Comparison of ENCODE assay signal across 8 cellular contexts in the genomic region with DNA sequence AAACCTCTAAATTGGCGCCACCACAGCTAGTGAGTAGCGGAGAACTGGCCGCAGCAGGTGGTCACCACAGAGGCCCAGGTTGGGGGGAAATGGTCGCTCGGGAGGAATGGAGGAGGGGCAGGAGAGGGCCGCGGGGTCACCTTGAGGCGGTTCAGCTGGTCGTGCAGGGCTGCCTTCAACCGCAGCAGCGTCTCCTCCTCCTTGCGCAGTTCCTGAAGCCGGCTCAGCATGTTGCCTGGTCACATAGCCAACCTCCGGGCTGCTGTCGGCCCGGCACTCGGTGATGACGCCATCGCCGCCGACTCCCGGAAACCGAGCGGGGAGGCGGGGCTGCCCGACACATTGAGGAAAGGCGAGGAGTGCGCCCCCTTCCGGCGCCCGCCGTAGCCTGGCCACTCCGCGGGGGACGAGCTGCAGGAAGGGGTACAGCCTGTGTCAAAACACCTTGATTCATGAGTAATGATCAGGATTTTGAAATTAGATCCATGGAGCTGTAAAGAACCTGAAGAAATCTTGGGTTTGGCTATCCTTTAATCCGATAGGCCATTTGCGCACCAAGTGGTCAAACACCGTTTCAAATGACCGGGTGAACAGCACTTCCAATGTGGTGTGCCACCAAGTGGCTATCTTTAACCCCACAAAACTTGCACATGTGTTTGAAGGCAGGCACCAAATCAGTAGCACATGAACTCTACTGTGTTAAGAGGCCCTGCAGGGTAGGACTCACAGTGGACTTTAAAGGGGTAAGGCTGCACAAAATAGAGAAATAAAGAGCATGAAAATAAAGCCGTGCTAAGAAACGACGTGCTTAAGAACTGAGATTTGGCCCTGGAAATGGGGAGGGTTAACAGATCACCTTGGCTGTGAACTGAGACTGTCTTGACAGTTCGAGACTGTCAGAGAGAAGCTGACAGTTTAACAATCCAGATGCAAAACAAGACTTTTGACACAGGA. TPM values are rescaled to one million over a fixed set of nuclear protein-coding genes. Genes with fewer than 3 reads are reported as not detected.
A peak's percentile ranks its signal among the peaks of the same experiment; 100 is the strongest.
DNase-seq lines count a peak whose midpoint lies in the region; ATAC-seq, FAIRE-seq and TF ChIP-seq lines count a peak whose summit lies in the region.

A gene with protein sequence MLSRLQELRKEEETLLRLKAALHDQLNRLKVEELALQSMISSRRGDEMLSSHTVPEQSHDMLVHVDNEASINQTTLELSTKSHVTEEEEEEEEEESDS (minus strand): TSS at position 261 of the 954 bp plus-strand sequence. CDS start 31 bp downstream, at position 230.

- H3K27me3 ChIP-seq in prostate gland (replicated peaks; ENCODE audit: insufficient read depth) = no peaks in the 10 kb centered on the region

- TF ChIP-seq POLR2A in GM12891 (IDR thresholded peaks at IDR 0.05; ENCODE audit: low read depth, low read length) = peak; percentile 73
- peak; percentile 68 for TF ChIP-seq POLR2A in prostate gland (IDR thresholded peaks at IDR 0.05)

- FAIRE-seq in GM12891 (lab: Jason Lieb, UNC) = peak; percentile 95

- DNase-seq in GM12891 (ENCODE audit: insufficient read length, low spot score) (peak; percentile 75), NCI-H1436 treated with DMSO at 0.1 percent for 48 hours (lab: John Stamatoyannopoulos, UW) (peak; percentile 33), amniotic epithelial cell (ENCODE audit: low read depth) (peak; percentile 89), left cardiac atrium (peak; percentile 98), prostate gland (ENCODE audit: low spot score) (peak; percentile 95)

- WGBS in prostate gland = 8% methylated on average over 43 of the region's 43 CpGs
- WGBS in urinary bladder = 7% methylated on average over 43 of the region's 43 CpGs

- intact Hi-C loops in T-helper 1 cell treated with Interleukin-12 subunit alpha and Interleukin-12 subunit beta and Interleukin-4 antibody, amounts not matched to agents 30 ng/mL and 1 ng/mL, for 36 hours (cut with micrococcal nuclease) = loop anchor here (1.0 to 10.0 kb wide), 9 partner anchors 8 to 1363 kb away; a partner anchor contains a TSS
- intact Hi-C loops in left cardiac atrium (cut with DNase I) = loop anchor here in 1 of 2 donors (10.0 kb wide), 1 partner anchor 113 kb away; a partner anchor contains a TSS
- intact Hi-C loops in prostate gland (cut with DNase I) = loop anchor here (1.0 kb wide), 1 partner anchor 110 kb away; no protein-coding TSS in a partner anchor

- H3K9me3 ChIP-seq in prostate gland = no peaks in the 10 kb centered on the region

- H3K4me1 ChIP-seq in prostate gland (replicated peaks) (peaks cover 5% of the 10 kb centered on the region), urinary bladder (ENCODE audit: insufficient read depth) (no peaks in the 10 kb centered on the region)

- H3K27ac ChIP-seq in prostate gland (peak within 1 kb of the TSS; percentile 77 to 81), urinary bladder (ENCODE audit: low read depth) (peak within 1 kb of the TSS; percentile 85)

- peak; percentile 98 to 99 (median 99) for TF ChIP-seq CTCF in prostate gland (IDR thresholded peaks at IDR 0.05)

- ATAC-seq in HG02840 (IDR thresholded peaks at IDR 0.05; ENCODE audit: low FRiP score, unreplicated experiment) (peak; percentile 84), left cardiac atrium (peak; percentile 96 to 99)

- H3K36me3 ChIP-seq in prostate gland (peaks cover 19 to 24% of the 10 kb centered on the region in 2 donors), urinary bladder (ENCODE audit: insufficient read depth) (peaks cover 2% of the 10 kb centered on the region)

- peak within 1 kb of the TSS; percentile 84 to 88 for H3K4me3 ChIP-seq in prostate gland
- H3K4me3 ChIP-seq in urinary bladder (ENCODE audit: low read depth, low read length) = peak within 1 kb of the TSS; percentile 82

TF ChIP-seq in GM12891, 5 proteins besides CTCF, POLR2A, EP300 and RAD21:
- peak; percentile 92 for TF ChIP-seq POLR2AphosphoS5 (IDR thresholded peaks at IDR 0.05; ENCODE audit: low read depth, low read length)
- TF ChIP-seq TAF1 (IDR thresholded peaks at IDR 0.05; ENCODE audit: low read depth, low read length) = peak; percentile 60
- peak; percentile 40 for TF ChIP-seq POU2F2 (IDR thresholded peaks at IDR 0.05; ENCODE audit: low read depth, low read length)
- no peak for TF ChIP-seq SPI1 (IDR thresholded peaks at IDR 0.05; ENCODE audit: low read depth, low read length)
- peak; percentile 58 for TF ChIP-seq PAX5 (IDR thresholded peaks at IDR 0.05; ENCODE audit: insufficient read depth, low read length, severe bottlenecking)
TF ChIP-seq in GM12891: peak in this region for 4.

RNA-seq across cellular contexts. Expression of the gene that starts here (rescaled TPM):
- polyA plus RNA-seq in GM12891 (2012; ENCODE audit: low read depth, missing spikeins) = 29.6 TPM
- total RNA-seq in T-helper 1 cell treated with Interleukin-12 subunit alpha and Interleukin-12 subunit beta and Interleukin-4 antibody, amounts not matched to agents 30 ng/mL and 1 ng/mL, for 36 hours = 22.2 and 28.1 TPM in 2 replicates
- total RNA-seq in left cardiac atrium (10 to 100 TPM; 32.3 to 33.3 TPM), prostate gland (10 to 100 TPM; 23.6 to 27.0 TPM), urinary bladder (11.1 TPM)
- polyA plus RNA-seq in urinary bladder = 46.2 TPM

Comparison
In these comparisons a context has a peak if more than half of its experiments do, and no peak if none do; other contexts are left out.
1. Peak in every context shown above with its lines: DNase-seq, ATAC-seq, H3K4me3 ChIP-seq and H3K27ac ChIP-seq.
2. DNase-seq: peak in every context shown above with its lines; median percentile 98 in left cardiac atrium; 95 in prostate gland; 89 in amniotic epithelial cell; 75 in GM12891; 33 in NCI-H1436 treated with DMSO at 0.1 percent for 48 hours.